26 cellular contexts compared by ENCODE assay signal in genomic region chr2:120428748-120429147, GRCh38.
"Had no signal": no experiment of that assay in that cellular context is flagged by ENCODE, and none has a peak within 500 bp of the region (broad histone marks: within the 10 kb centered on the region; RNA-seq: fewer than 3 reads in every experiment).

No MANE protein-coding gene starts in this region.

- H3K27ac ChIP-seq: ascending aorta, SJCRH30, VCaP had no signal

- H3K4me3 Mint-ChIP-seq: activated CD4-positive, alpha-beta memory T cell treated with anti-CD3 and anti-CD28 coated beads, Interleukin-2, amount 10 ng/mL, durations not matched to agents 7 days and 5 days; activated CD4-positive, alpha-beta T cell treated with anti-CD3 and anti-CD28 coated beads for 36 hours; activated naive CD4-positive, alpha-beta T cell treated with anti-CD3 and anti-CD28 coated beads, Interleukin-2, amount 50 U/mL, for 24 hours; brain had no signal

- H3K27ac Mint-ChIP-seq: activated CD4-positive, alpha-beta memory T cell treated with anti-CD3 and anti-CD28 coated beads, Interleukin-2, amount 10 ng/mL, durations not matched to agents 7 days and 5 days; activated CD4-positive, alpha-beta T cell treated with anti-CD3 and anti-CD28 coated beads for 36 hours; activated naive CD4-positive, alpha-beta T cell treated with anti-CD3 and anti-CD28 coated beads, Interleukin-2, amount 50 U/mL, for 24 hours; brain had no signal

- DNase-seq: activated CD4-positive, alpha-beta memory T cell treated with anti-CD3 and anti-CD28 coated beads, Interleukin-2, amount 10 ng/mL, durations not matched to agents 7 days and 5 days; activated CD4-positive, alpha-beta T cell treated with anti-CD3 and anti-CD28 coated beads for 36 hours; activated CD4-positive, alpha-beta T cell treated with anti-CD3 and anti-CD28 coated beads, Interleukin-2, amount 50 U/mL, for 1 hour; activated CD8-positive, alpha-beta memory T cell treated with anti-CD3 and anti-CD28 coated beads, Interleukin-2, amount 50 U/mL, for 4 hours; activated naive CD4-positive, alpha-beta T cell; activated T-cell treated with anti-CD3 and anti-CD28 coated beads, Interleukin-2, amount 50 U/mL, for 1 hour; amniotic stem cell; Karpas-422; MM.1S; NCI-H1105; NCI-H1436; NCI-H1694 treated with DMSO at 0.1 percent for 48 hours; NCI-H2029 treated with DMSO at 0.1 percent for 48 hours; NCI-H226; NCI-H526; NCI-H82; OCI-M1; Right ventricle myocardium superior; RPMI8226; SJCRH30; SK-N-SH; T-helper 1 cell had no signal

- H3K9me3 ChIP-seq: ascending aorta, SJCRH30, SK-N-SH had no signal

- H3K4me2 ChIP-seq: SK-N-SH had no signal

- H3K4me1 ChIP-seq: ascending aorta, SJCRH30 had no signal

- H3K9me3 Mint-ChIP-seq: activated CD4-positive, alpha-beta memory T cell treated with anti-CD3 and anti-CD28 coated beads, Interleukin-2, amount 10 ng/mL, durations not matched to agents 7 days and 5 days; activated naive CD4-positive, alpha-beta T cell treated with anti-CD3 and anti-CD28 coated beads, Interleukin-2, amount 50 U/mL, for 24 hours had no signal

- H3K36me3 Mint-ChIP-seq: activated naive CD4-positive, alpha-beta T cell treated with anti-CD3 and anti-CD28 coated beads, Interleukin-2, amount 50 U/mL, for 24 hours; brain had no signal

- H3K9ac ChIP-seq: SK-N-SH had no signal

- H3K27me3 ChIP-seq: ascending aorta had no signal

- H3K4me1 Mint-ChIP-seq: activated CD4-positive, alpha-beta memory T cell treated with anti-CD3 and anti-CD28 coated beads, Interleukin-2, amount 10 ng/mL, durations not matched to agents 7 days and 5 days; activated CD4-positive, alpha-beta T cell treated with anti-CD3 and anti-CD28 coated beads for 36 hours; activated naive CD4-positive, alpha-beta T cell treated with anti-CD3 and anti-CD28 coated beads, Interleukin-2, amount 50 U/mL, for 24 hours had no signal

- ATAC-seq: activated CD4-positive, alpha-beta T cell treated with anti-CD3 and anti-CD28 coated beads for 36 hours had no signal
